ENCODE assay signal across 8 cellular contexts in genomic region chr2:212595036-212595654, GRCh38. TPM values are rescaled to one million over a fixed set of nuclear protein-coding genes. Genes with fewer than 3 reads are reported as not detected.
DNase-seq lines count a peak whose midpoint lies in the region; ATAC-seq, FAIRE-seq and TF ChIP-seq lines count a peak whose summit lies in the region.

No MANE protein-coding gene starts in this region.

- H2AFZ ChIP-seq in astrocyte (ENCODE audit: low read depth, low read length): no peak overlapping the region

- peak; percentile 66 for ATAC-seq in GM18519 (IDR thresholded peaks at IDR 0.05; ENCODE audit: low FRiP score, unreplicated experiment)
- ATAC-seq in left lobe of liver: no peak
- no peak for ATAC-seq in activated naive CD4-positive, alpha-beta T cell treated with anti-CD3 and anti-CD28 coated beads, Interleukin-2, amount 50 U/mL, for 72 hours
- no peak for ATAC-seq in stimulated activated effector memory CD8-positive, alpha-beta T cell treated with anti-CD3 and anti-CD28 coated beads, Interleukin-12 subunit alpha, Interleukin-12 subunit beta, amount 100 ng/mL, for 72 hours

- no peak overlapping the region for H3K27ac ChIP-seq in 22Rv1
- H3K27ac ChIP-seq in astrocyte (ENCODE audit: low read depth, low read length): no peak overlapping the region

- H3K27me3 Mint-ChIP-seq in astrocyte (ENCODE audit: low read depth, unreplicated experiment): no peaks in the 10 kb centered on the region

- H3K27ac Mint-ChIP-seq in astrocyte (ENCODE audit: unreplicated experiment): no peak overlapping the region
- H3K27ac Mint-ChIP-seq in activated naive CD4-positive, alpha-beta T cell treated with anti-CD3 and anti-CD28 coated beads, Interleukin-2, amount 50 U/mL, for 72 hours: no peak overlapping the region
- no peak overlapping the region for H3K27ac Mint-ChIP-seq in stimulated activated effector memory CD8-positive, alpha-beta T cell treated with anti-CD3 and anti-CD28 coated beads, Interleukin-12 subunit alpha, Interleukin-12 subunit beta, amount 100 ng/mL, for 72 hours

- no peaks in the 10 kb centered on the region for H3K4me1 ChIP-seq in astrocyte (ENCODE audit: insufficient read depth, low read length)

- no peak overlapping the region for H3K4me3 Mint-ChIP-seq in astrocyte (ENCODE audit: unreplicated experiment)
- H3K4me3 Mint-ChIP-seq in stimulated activated effector memory CD8-positive, alpha-beta T cell treated with anti-CD3 and anti-CD28 coated beads, Interleukin-12 subunit alpha, Interleukin-12 subunit beta, amount 100 ng/mL, for 72 hours: no peak overlapping the region

- H3K9me3 ChIP-seq in astrocyte (ENCODE audit: insufficient read depth, low read depth, low read length): no peaks in the 10 kb centered on the region

- H3K4me2 ChIP-seq in astrocyte (ENCODE audit: low read length): no peak overlapping the region

- H4K20me1 ChIP-seq in astrocyte (ENCODE audit: insufficient read depth, low read length): no peaks in the 10 kb centered on the region

- TF ChIP-seq CTCF in 22Rv1 (IDR thresholded peaks at IDR 0.05) (peak; percentile 73), astrocyte (IDR thresholded peaks at IDR 0.05; ENCODE audit: insufficient read depth, low read depth, low read length) (peak; percentile 23)

- no peaks in the 10 kb centered on the region for H3K36me3 Mint-ChIP-seq in astrocyte (ENCODE audit: low read depth, unreplicated experiment)
- no peaks in the 10 kb centered on the region for H3K36me3 Mint-ChIP-seq in activated naive CD4-positive, alpha-beta T cell treated with anti-CD3 and anti-CD28 coated beads, Interleukin-2, amount 50 U/mL, for 72 hours
- no peaks in the 10 kb centered on the region for H3K36me3 Mint-ChIP-seq in stimulated activated effector memory CD8-positive, alpha-beta T cell treated with anti-CD3 and anti-CD28 coated beads, Interleukin-12 subunit alpha, Interleukin-12 subunit beta, amount 100 ng/mL, for 72 hours

- H3K9ac ChIP-seq in astrocyte (ENCODE audit: low read length): no peak overlapping the region

- intact Hi-C loops in head of caudate nucleus (cut with DNase I): no loop called here

- DNase-seq in HT1080 (ENCODE audit: low read depth) (peak; percentile 53), astrocyte (ENCODE audit: low read depth) (peak; percentile 31), left lobe of liver (ENCODE audit: low spot score) (no peak), head of caudate nucleus (no peak)
- no peak for DNase-seq in activated naive CD4-positive, alpha-beta T cell treated with anti-CD3 and anti-CD28 coated beads, Interleukin-2, amount 50 U/mL, for 72 hours (ENCODE audit: low spot score in 2 of 2)
- DNase-seq in stimulated activated effector memory CD8-positive, alpha-beta T cell treated with anti-CD3 and anti-CD28 coated beads, Interleukin-12 subunit alpha, Interleukin-12 subunit beta, amount 100 ng/mL, for 72 hours (ENCODE audit: low spot score in 2 of 2): no peak

- H3K36me3 ChIP-seq in astrocyte (ENCODE audit: insufficient read depth, low read length): no peaks in the 10 kb centered on the region

- H3K79me2 ChIP-seq in astrocyte (ENCODE audit: insufficient read depth, low read length): no peaks in the 10 kb centered on the region

- no peaks in the 10 kb centered on the region for H3K9me3 Mint-ChIP-seq in astrocyte (ENCODE audit: unreplicated experiment)
- H3K9me3 Mint-ChIP-seq in activated naive CD4-positive, alpha-beta T cell treated with anti-CD3 and anti-CD28 coated beads, Interleukin-2, amount 50 U/mL, for 72 hours: no peaks in the 10 kb centered on the region
- no peaks in the 10 kb centered on the region for H3K9me3 Mint-ChIP-seq in stimulated activated effector memory CD8-positive, alpha-beta T cell treated with anti-CD3 and anti-CD28 coated beads, Interleukin-12 subunit alpha, Interleukin-12 subunit beta, amount 100 ng/mL, for 72 hours

- no peak overlapping the region for H3K4me3 ChIP-seq in astrocyte (ENCODE audit: insufficient read depth, low read depth, low read length)

- H3K27me3 ChIP-seq in astrocyte (ENCODE audit: insufficient read depth, low read length): no peaks in the 10 kb centered on the region

- FAIRE-seq in astrocyte (lab: Jason Lieb, UNC): no peak

- H3K4me1 Mint-ChIP-seq in astrocyte (ENCODE audit: low read depth, unreplicated experiment): peaks cover 4% of the 10 kb centered on the region
- H3K4me1 Mint-ChIP-seq in stimulated activated effector memory CD8-positive, alpha-beta T cell treated with anti-CD3 and anti-CD28 coated beads, Interleukin-12 subunit alpha, Interleukin-12 subunit beta, amount 100 ng/mL, for 72 hours: no peaks in the 10 kb centered on the region

RNA-seq across cellular contexts. Expression of gene ERBB4, which starts 56.5 kb away (rescaled TPM):
- 0.02 TPM in 1 of 2 replicates, not detected in the other for total RNA-seq in HT1080 (2014; rRNA removed; shearing (Covaris generic))
- 0.01 and 0.07 TPM in 2 replicates for polyA plus RNA-seq in HT1080 (2015; cell fraction: cytosol; rRNA removed)
- 0.14 TPM in 1 of 2 replicates, not detected in the other for polyA plus RNA-seq in HT1080 (2015; cell fraction: nucleus; rRNA removed)
- total RNA-seq in astrocyte: 0.72 and 1.2 TPM in 2 replicates
- 0.05 TPM for total RNA-seq in left lobe of liver
- total RNA-seq in activated naive CD4-positive, alpha-beta T cell treated with anti-CD3 and anti-CD28 coated beads, Interleukin-2, amount 50 U/mL, for 72 hours: not detected

Comparison
In these comparisons a context has a peak if more than half of its experiments do, and no peak if none do; other contexts are left out.
1. DNase-seq: peak in HT1080 (single experiment) and astrocyte (single experiment); none in left lobe of liver (single experiment), head of caudate nucleus (0 of 42), activated naive CD4-positive, alpha-beta T cell treated with anti-CD3 and anti-CD28 coated beads, Interleukin-2, amount 50 U/mL, for 72 hours (0 of 2) and stimulated activated effector memory CD8-positive, alpha-beta T cell treated with anti-CD3 and anti-CD28 coated beads, Interleukin-12 subunit alpha, Interleukin-12 subunit beta, amount 100 ng/mL, for 72 hours (0 of 2).